In genomic region chr10:72097448-72098300, GRCh38 we compare ENCODE assay signal across 1 cellular context.
TF ChIP-seq lines count a peak whose summit lies in the region.

No MANE protein-coding gene starts in this region.

TF ChIP-seq in K562, 482 proteins besides CTCF, POLR2A, EP300 and RAD21 (continued from another document and continues in another):
- TF ChIP-seq ZNF740 (CRISPR knock-in tag; IDR thresholded peaks at IDR 0.05) (no peak), ZNF740 (tag; IDR thresholded peaks at IDR 0.05) (no peak), CEBPZ (IDR thresholded peaks at IDR 0.05; ENCODE audit: borderline replicate concordance, low read depth, low read length) (no peak), NR4A1 (CRISPR knock-in tag; IDR thresholded peaks at IDR 0.05) (no peak), NR4A1 (tag; IDR thresholded peaks at IDR 0.05) (no peak), ZBED1 (IDR thresholded peaks at IDR 0.05) (no peak), ZBTB40 (IDR thresholded peaks at IDR 0.05) (no peak), ZBTB40 (CRISPR knock-in tag; IDR thresholded peaks at IDR 0.05) (no peak), SIN3A (IDR thresholded peaks at IDR 0.05; ENCODE audit: borderline replicate concordance in 2 of 2, control insufficient read depth in 1 of 2, low read depth in 2 of 2, low read length in 2 of 2) (no peak), MTA1 (IDR thresholded peaks at IDR 0.05; ENCODE audit: borderline replicate concordance) (peak; percentile 80; the same call in 1 of the 2 replicates), POU5F1 (IDR thresholded peaks at IDR 0.05; ENCODE audit: borderline replicate concordance, low read depth, low read length, partially characterized antibody) (no peak), HLTF (IDR thresholded peaks at IDR 0.05) (no peak), SRSF9 (IDR thresholded peaks at IDR 0.05; ENCODE audit: borderline replicate concordance, low read depth, low read length) (no peak), KLF6 (CRISPR knock-in tag; IDR thresholded peaks at IDR 0.05; ENCODE audit: borderline replicate concordance) (no peak), DIDO1 (tag; IDR thresholded peaks at IDR 0.05; ENCODE audit: low read depth) (no peak), KLF10 (CRISPR knock-in tag; IDR thresholded peaks at IDR 0.05) (no peak), ZC3H8 (IDR thresholded peaks at IDR 0.05) (no peak), NFXL1 (CRISPR knock-in tag; IDR thresholded peaks at IDR 0.05) (no peak), RHOXF2B (CRISPR knock-in tag; conservative IDR thresholded peaks at IDR 0.05) (no peak), ZBTB49 (CRISPR knock-in tag; IDR thresholded peaks at IDR 0.05; ENCODE audit: borderline replicate concordance) (0 out of 2 replicates have a peak, but pooled peaks have one; percentile 18), CREM (IDR thresholded peaks at IDR 0.05; ENCODE audit: low read depth) (peak; percentile 93), XRCC5 (IDR thresholded peaks at IDR 0.05; ENCODE audit: low read depth, low read length) (no peak), ETV5 (CRISPR knock-in tag; IDR thresholded peaks at IDR 0.05; ENCODE audit: low read depth) (no peak), TEAD4 (IDR thresholded peaks at IDR 0.05; ENCODE audit: low read length) (peak; percentile 41; the same call in 1 of the 2 replicates), TEAD4 (CRISPR knock-in tag; IDR thresholded peaks at IDR 0.05; ENCODE audit: borderline replicate concordance) (no peak), CREB5 (CRISPR knock-in tag; IDR thresholded peaks at IDR 0.05) (no peak), ZNF140 (CRISPR knock-in tag; IDR thresholded peaks at IDR 0.05) (no peak), CCAR2 (IDR thresholded peaks at IDR 0.05; ENCODE audit: low read depth, low read length) (no peak), TCFL5 (CRISPR knock-in tag; conservative IDR thresholded peaks at IDR 0.05) (no peak), IRF2 (CRISPR knock-in tag; IDR thresholded peaks at IDR 0.05) (no peak), ETV1 (tag; conservative IDR thresholded peaks at IDR 0.05; ENCODE audit: low read depth) (no peak), HDAC8 (tag; IDR thresholded peaks at IDR 0.05) (no peak), ZFP91 (CRISPR knock-in tag; IDR thresholded peaks at IDR 0.05) (no peak), PATZ1 (CRISPR knock-in tag; IDR thresholded peaks at IDR 0.05; ENCODE audit: borderline replicate concordance) (no peak), E2F4 (CRISPR knock-in tag; IDR thresholded peaks at IDR 0.05; ENCODE audit: low read depth) (no peak), HDGF (IDR thresholded peaks at IDR 0.05) (no peak), DACH1 (IDR thresholded peaks at IDR 0.05; ENCODE audit: partially characterized antibody) (peak; percentile 61), SMAD2 (IDR thresholded peaks at IDR 0.05; ENCODE audit: low read depth, low read length) (no peak), ZNF12 (CRISPR knock-in tag; IDR thresholded peaks at IDR 0.05) (no peak), SRSF3 (IDR thresholded peaks at IDR 0.05; ENCODE audit: insufficient read depth, low read length) (no peak)
